ENCODE assay signal across 10 cellular contexts in genomic region chr13:29924482-29924884, GRCh38.
DNase-seq lines count a peak whose midpoint lies in the region; ATAC-seq and TF ChIP-seq lines count a peak whose summit lies in the region.
"Had no signal": no experiment of that assay in that cellular context is flagged by ENCODE, and none has a peak within 500 bp of the region (broad histone marks: within the 10 kb centered on the region; RNA-seq: fewer than 3 reads in every experiment).

No MANE protein-coding gene starts in this region.

- intact Hi-C loops in CD4-positive, alpha-beta memory T cell (cut with micrococcal nuclease), result loop anchor here (5.0 kb wide), 1 partner anchor 77 kb away; no protein-coding TSS in a partner anchor

- H3K36me3 ChIP-seq in CD4-positive, alpha-beta memory T cell (ENCODE audit: insufficient read depth, low read length), result no peaks in the 10 kb centered on the region

- CTCF ChIA-PET in CD4-positive, alpha-beta memory T cell (lab: Charles Lee; ENCODE audit: partially characterized antibody), result interaction anchor here (0.7 to 13.2 kb wide), 30 partner anchors 10 to 417 kb away, joined by 3 to 231 read pairs (median 6); partner anchors contain the start of gene UBL3

- H3K27me3 ChIP-seq in CD4-positive, alpha-beta memory T cell (ENCODE audit: insufficient read depth, low read length), result no peaks in the 10 kb centered on the region

- ATAC-seq in GM18867 (IDR thresholded peaks at IDR 0.05; ENCODE audit: unreplicated experiment) (no peak), GM19467 (IDR thresholded peaks at IDR 0.05; ENCODE audit: unreplicated experiment) (no peak), GM19463 (IDR thresholded peaks at IDR 0.05; ENCODE audit: unreplicated experiment) (no peak)

- H3K36me3 Mint-ChIP-seq in progenitor cell of endocrine pancreas (ENCODE audit: insufficient read depth), result no peaks in the 10 kb centered on the region
- no peaks in the 10 kb centered on the region for H3K36me3 Mint-ChIP-seq in CD4-positive, alpha-beta memory T cell

- H3K4me3 Mint-ChIP-seq in progenitor cell of endocrine pancreas (ENCODE audit: low read depth), result no peak overlapping the region
- H3K4me3 Mint-ChIP-seq in CD4-positive, alpha-beta memory T cell, result no peak overlapping the region
- H3K4me3 Mint-ChIP-seq: activated T-helper 1 cell treated with anti-CD3 and anti-CD28 coated beads, Interleukin-12 subunit alpha, Interleukin-12 subunit beta, Interleukin-2, Interleukin-4 antibody, amounts not matched to agents 30 ng/mL and 10 ng/mL and 1 ng/mL, durations not matched to agents 14 hours and 24 hours and 36 hours had no signal

- no peak overlapping the region for H3K27ac ChIP-seq in CD4-positive, alpha-beta memory T cell (ENCODE audit: low read depth, low read length)

- H3K27me3 Mint-ChIP-seq in progenitor cell of endocrine pancreas, result no peaks in the 10 kb centered on the region
- H3K27me3 Mint-ChIP-seq in CD4-positive, alpha-beta memory T cell, result no peaks in the 10 kb centered on the region

- no peak overlapping the region for H3K4me3 ChIP-seq in epithelial cell of proximal tubule (ENCODE audit: low read depth, low read length)
- H3K4me3 ChIP-seq in CD4-positive, alpha-beta memory T cell (ENCODE audit: low read length in 2 of 2), result no peak overlapping the region

- H3K27ac Mint-ChIP-seq in progenitor cell of endocrine pancreas, result peak overlapping the region; percentile 99
- H3K27ac Mint-ChIP-seq in CD4-positive, alpha-beta memory T cell, result peak overlapping the region in 1 of 7 donors; percentile 41
- H3K27ac Mint-ChIP-seq: activated T-helper 1 cell treated with anti-CD3 and anti-CD28 coated beads, Interleukin-12 subunit alpha, Interleukin-12 subunit beta, Interleukin-2, Interleukin-4 antibody, amounts not matched to agents 30 ng/mL and 10 ng/mL and 1 ng/mL, durations not matched to agents 14 hours and 24 hours and 36 hours had no signal

- POLR2A ChIA-PET in CD4-positive, alpha-beta memory T cell (lab: Charles Lee; ENCODE audit: partially characterized antibody), result interaction anchor here (1.0 to 3.1 kb wide), 7 partner anchors 10 to 191 kb away, joined by 3 to 36 read pairs (median 4); partner anchors contain the start of gene UBL3

- no peaks in the 10 kb centered on the region for H3K9me3 ChIP-seq in CD4-positive, alpha-beta memory T cell (ENCODE audit: control insufficient read depth in 1 of 2, low read length in 2 of 2)

- TF ChIP-seq CTCF in epithelial cell of proximal tubule (conservative IDR thresholded peaks at IDR 0.05; ENCODE audit: low read depth, low read length) (no peak), progenitor cell of endocrine pancreas (IDR thresholded peaks at IDR 0.05; ENCODE audit: unreplicated experiment) (peak; percentile 0)

- DNase-seq in DMS79 treated with DMSO at 0.1 percent for 48 hours (lab: John Stamatoyannopoulos, UW) (peak; percentile 85), NCI-H510A treated with DMSO at 0.1 percent for 48 hours (lab: John Stamatoyannopoulos, UW) (peak; percentile 75), epithelial cell of proximal tubule (ENCODE audit: low read depth) (peak; percentile 48), progenitor cell of endocrine pancreas (ENCODE audit: low spot score, unreplicated experiment) (no peak)
- no peak for DNase-seq in CD4-positive, alpha-beta memory T cell
- DNase-seq: MM.1S had no signal

- H3K9me3 Mint-ChIP-seq in progenitor cell of endocrine pancreas (ENCODE audit: low read depth), result no peaks in the 10 kb centered on the region
- peaks cover 0 to 1% (median 0%) of the 10 kb centered on the region in 8 donors for H3K9me3 Mint-ChIP-seq in CD4-positive, alpha-beta memory T cell
- H3K9me3 Mint-ChIP-seq: activated T-helper 1 cell treated with anti-CD3 and anti-CD28 coated beads, Interleukin-12 subunit alpha, Interleukin-12 subunit beta, Interleukin-2, Interleukin-4 antibody, amounts not matched to agents 30 ng/mL and 10 ng/mL and 1 ng/mL, durations not matched to agents 14 hours and 24 hours and 36 hours had no signal

- H3K4me1 ChIP-seq in CD4-positive, alpha-beta memory T cell (ENCODE audit: insufficient read depth, low read length), result peaks cover 15% of the 10 kb centered on the region

- peaks cover 38% of the 10 kb centered on the region for H3K4me1 Mint-ChIP-seq in progenitor cell of endocrine pancreas (ENCODE audit: low read depth)
- H3K4me1 Mint-ChIP-seq in CD4-positive, alpha-beta memory T cell, result peaks cover 15 to 35% (median 25%) of the 10 kb centered on the region in 4 donors

Comparison
In these comparisons a context has a peak if more than half of its experiments do, and no peak if none do; other contexts are left out.
1. DNase-seq: peak in DMS79 treated with DMSO at 0.1 percent for 48 hours (single experiment), NCI-H510A treated with DMSO at 0.1 percent for 48 hours (single experiment) and epithelial cell of proximal tubule (single experiment); none in progenitor cell of endocrine pancreas (single experiment) and CD4-positive, alpha-beta memory T cell (0 of 5).